ENCODE assay signal across 21 cellular contexts in the genomic region with DNA sequence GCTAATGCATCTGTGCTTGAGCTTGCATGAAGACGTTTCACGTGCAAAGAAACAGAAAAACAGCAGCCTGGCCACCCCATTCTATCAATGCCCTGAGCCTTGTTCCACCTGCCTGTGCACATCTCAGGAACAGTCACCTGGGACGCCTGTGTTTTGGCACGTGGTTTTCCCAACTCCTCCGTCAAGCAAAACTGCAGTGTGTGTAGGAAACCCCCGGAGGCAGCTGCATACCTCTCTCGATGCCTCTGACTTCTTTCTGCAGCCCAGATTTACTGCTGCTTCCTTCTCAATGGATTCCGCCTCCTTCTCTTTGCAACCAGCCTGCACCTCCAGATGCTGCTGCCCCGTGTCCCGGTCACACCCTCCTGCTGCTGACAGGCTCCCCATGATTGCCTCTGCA.
"Had no signal": no experiment of that assay in that cellular context is flagged by ENCODE, and none has a peak within 500 bp of the region (broad histone marks: within the 10 kb centered on the region; RNA-seq: fewer than 3 reads in every experiment).

No MANE protein-coding gene starts in this region.

- H3K27ac ChIP-seq: epithelial cell of prostate, esophagus squamous epithelium, gastroesophageal sphincter, hepatocyte, right atrium auricular region, sigmoid colon, skin epidermis, stomach had no signal

- H2AFZ ChIP-seq: hepatocyte had no signal

- H3K36me3 ChIP-seq: esophagus squamous epithelium, gastroesophageal sphincter, right atrium auricular region, sigmoid colon, stomach had no signal

- ATAC-seq: gastroesophageal sphincter, left cardiac atrium, left ventricle myocardium superior had no signal

- DNase-seq: effector memory CD4-positive, alpha-beta T cell; esophagus squamous epithelium; foreskin fibroblast; kidney; left cardiac atrium; left ventricle myocardium superior; mesenchymal stem cell; naive B cell; sigmoid colon; stimulated activated CD4-positive, alpha-beta T cell treated with anti-CD3 and anti-CD28 coated beads, Interleukin-2, amount 100 ng/mL, for 24 hours; stimulated activated naive CD4-positive, alpha-beta T cell; stomach; substantia nigra; trophoblast cell had no signal

- H3K4me3 ChIP-seq: esophagus squamous epithelium, gastroesophageal sphincter, hepatocyte, lung, right atrium auricular region, sigmoid colon, skin epidermis, stomach had no signal

- H3K4me3 Mint-ChIP-seq: naive B cell had no signal

- H3K9me3 ChIP-seq: esophagus squamous epithelium, sigmoid colon had no signal

- H3K79me2 ChIP-seq: hepatocyte had no signal

- H3K27ac Mint-ChIP-seq: naive B cell, nephron had no signal

- H3K4me1 ChIP-seq: gastroesophageal sphincter, right atrium auricular region, sigmoid colon had no signal

- H3K4me2 ChIP-seq: hepatocyte had no signal

- H3K27me3 ChIP-seq: right atrium auricular region had no signal
